14 cellular contexts compared by ENCODE assay signal in genomic region chr16:28426060-28426680, GRCh38. TPM values are rescaled to one million over a fixed set of nuclear protein-coding genes. Genes with fewer than 3 reads are reported as not detected.
DNase-seq lines count a peak whose midpoint lies in the region; ATAC-seq, FAIRE-seq and TF ChIP-seq lines count a peak whose summit lies in the region.
"Not testable (repeated sequence)": the region's sequence is repeated elsewhere in the genome, so short reads cannot be mapped to it uniquely, and the experiment has no call there.
"Had no signal": no experiment of that assay in that cellular context is flagged by ENCODE, and none has a peak within 500 bp of the region (broad histone marks: within the 10 kb centered on the region; RNA-seq: fewer than 3 reads in every experiment).

No MANE protein-coding gene starts in this region.

- not testable (repeated sequence) for H3K9me1 ChIP-seq in K562 (ENCODE audit: control insufficient read depth, insufficient read depth, low read length)

- ATAC-seq in A549 (peak; percentile 94 to 95), GM19351 (IDR thresholded peaks at IDR 0.05; ENCODE audit: unreplicated experiment) (peak; percentile 50), GM21786 (IDR thresholded peaks at IDR 0.05; ENCODE audit: unreplicated experiment) (peak; percentile 80), HG03135 (IDR thresholded peaks at IDR 0.05; ENCODE audit: unreplicated experiment) (peak; percentile 85), T-cell (replicated peaks in 1 of 4) (peak; percentile 82 to 96 (median 94)), K562 (peak; percentile 98), right cardiac atrium (peak; percentile 97 to 99), omental fat pad (ENCODE audit: low FRiP score) (peak; percentile 95)

- H3K36me3 ChIP-seq in K562 (ENCODE audit: control insufficient read depth, insufficient read depth, low read length), result not testable (repeated sequence)

- H3K9ac ChIP-seq in K562 (ENCODE audit: insufficient read depth in 1 of 2, low read depth in 2 of 2, low read length in 2 of 2), result not testable (repeated sequence)

- not testable (repeated sequence) for H3K27ac ChIP-seq in A549; K562 (ENCODE audit: extremely low read depth, low read depth, low read length); right cardiac atrium (ENCODE audit: low read length)

- not testable (repeated sequence) for H2AFZ ChIP-seq in K562 (ENCODE audit: low read depth, low read length)

- not testable (repeated sequence) for H3K27me3 Mint-ChIP-seq in T-cell

- H3K27me3 ChIP-seq in K562 (ENCODE audit: control insufficient read depth in 2 of 2, insufficient read depth in 2 of 2, low read length in 2 of 2); right cardiac atrium (ENCODE audit: control insufficient read depth, insufficient read depth): not testable (repeated sequence)

- not testable (repeated sequence) for TF ChIP-seq RAD21 in A549 (conservative IDR thresholded peaks at IDR 0.05 in 1 of 2, IDR thresholded peaks at IDR 0.05 in 1 of 2); K562 (CRISPR knock-in tag; conservative IDR thresholded peaks at IDR 0.05 in 1 of 2, IDR thresholded peaks at IDR 0.05 in 1 of 2)

- intact Hi-C loops in K562 (cut with micrococcal nuclease); right cardiac atrium (cut with DNase I): not testable (repeated sequence)

- not testable (repeated sequence) for TF ChIP-seq EP300 in A549 (IDR thresholded peaks at IDR 0.05); K562 (IDR thresholded peaks at IDR 0.05; ENCODE audit: low read length)

- POLR2A ChIA-PET in A549 (lab: Yijun Ruan, JAX); T-cell (lab: Charles Lee); K562 (lab: Yijun Ruan, JAX): not testable (repeated sequence)

- peak overlapping the region; percentile 37; the same call in 1 of the 3 replicates for H3K4me2 ChIP-seq in A549
- H3K4me2 ChIP-seq in K562 (ENCODE audit: insufficient read depth, low read length), result not testable (repeated sequence)

- not testable (repeated sequence) for TF ChIP-seq CTCF in A549 (IDR thresholded peaks at IDR 0.05); K562 (IDR thresholded peaks at IDR 0.05 in 2 of 3, conservative IDR thresholded peaks at IDR 0.05 in 1 of 3; ENCODE audit: insufficient read depth in 2 of 3, low read depth in 1 of 3, low read length in 3 of 3); omental fat pad (IDR thresholded peaks at IDR 0.05)

- H3K4me3 Mint-ChIP-seq in T-cell, result not testable (repeated sequence)

- H3K27ac Mint-ChIP-seq in T-cell, result not testable (repeated sequence)

- WGBS in A549 (ENCODE audit: missing lambda C conversion rate), result no CpG with 5 or more reads among the region's 10 CpGs
- no CpG with 5 or more reads among the region's 10 CpGs for WGBS in K562 (ENCODE audit: insufficient coverage, low coverage, missing lambda C conversion rate)
- 83% methylated on average over 1 of the region's 10 CpGs for WGBS in right cardiac atrium

- not testable (repeated sequence) for H3K79me2 ChIP-seq in K562 (ENCODE audit: control insufficient read depth, insufficient read depth, low read length)

- H3K9me3 ChIP-seq in A549; K562 (replicated peaks; ENCODE audit: control insufficient read depth, insufficient read depth, low read depth, low read length); right cardiac atrium (ENCODE audit: control insufficient read depth, low read length): not testable (repeated sequence)

- not testable (repeated sequence) for TF ChIP-seq POLR2A in A549 (IDR thresholded peaks at IDR 0.05; ENCODE audit: low read length); K562 (conservative IDR thresholded peaks at IDR 0.05)

- in situ Hi-C loops in K562 (cut with MboI), result loop anchor here (25.0 kb wide), 1 partner anchor 511 kb away; the partner anchor contains the start of genes CD19 and RABEP2

- not testable (repeated sequence) for H3K9me3 Mint-ChIP-seq in T-cell

- not testable (repeated sequence) for H3K4me3 ChIP-seq in A549; K562; right cardiac atrium (ENCODE audit: low read length)

- BruUV-seq in K562 (replicated peaks; lab: Mats Ljungman, UMichigan), result not testable (repeated sequence)

- not testable (repeated sequence) for H3K36me3 Mint-ChIP-seq in T-cell

- not testable (repeated sequence) for H4K20me1 ChIP-seq in K562 (replicated peaks; ENCODE audit: control insufficient read depth, insufficient read depth, low read length)

- FAIRE-seq in A549 (lab: Jason Lieb, UNC); K562 (lab: Jason Lieb, UNC): not testable (repeated sequence)

- not testable (repeated sequence) for DNase-seq in A549 (ENCODE audit: low read depth in 1 of 2, low spot score in 1 of 2); K562 (ENCODE audit: extremely low read depth in 1 of 4, low spot score in 3 of 4); right cardiac atrium; omental fat pad (ENCODE audit: low spot score)
- peak in 2 of 34 experiments; percentile 1 to 2 for DNase-seq in T-cell

- CTCF ChIA-PET in A549 (lab: Yijun Ruan, JAX); T-cell (lab: Charles Lee); K562 (lab: Yijun Ruan, JAX; ENCODE audit: low intra/inter-chr PET ratio): not testable (repeated sequence)

- H3K4me1 ChIP-seq in A549; K562 (replicated peaks in 1 of 2; ENCODE audit: control insufficient read depth in 2 of 2, insufficient read depth in 2 of 2, low read length in 2 of 2); right cardiac atrium (ENCODE audit: control insufficient read depth, insufficient read depth, low read length): not testable (repeated sequence)

- not testable (repeated sequence) for H3K4me1 Mint-ChIP-seq in T-cell

RNA-seq across cellular contexts. Expression of gene EIF3CL, which starts 22.5 kb away (rescaled TPM):
- polyA plus RNA-seq in A549 (2011; rRNA removed), result 33.1 and 77.6 TPM in 2 replicates
- polyA plus RNA-seq in A549 (2012; cell fraction: cytosol; rRNA removed), result 180 and 191 TPM in 2 replicates
- 196 and 231 TPM in 2 replicates for polyA plus RNA-seq in A549 (2012; cell fraction: nucleus; rRNA removed)
- 131 to 146 TPM (median 138 TPM) in 3 replicates for polyA plus RNA-seq in A549 (2017; fragmentation: RNase III; extraction: RNeasy Plus Mini Kit Qiagen cat#74134 plus additional on column Dnase treatment)
- polyA minus RNA-seq in A549 (2011; rRNA and poly(A)+ RNA removed), result 178 and 194 TPM in 2 replicates
- total RNA-seq in T-cell, result 10 to 100 TPM in 4 of 5 donors, 1 to 10 TPM in 1; 9.2 to 63.5 (median 42.2) TPM
- total RNA-seq in K562 (2011; cell fraction: chromatin; rRNA removed; ENCODE audit: low replicate concordance), result 35.0 and 124 TPM in 2 replicates
- total RNA-seq in K562 (2011; cell fraction: nucleolus; rRNA removed), result 103 and 124 TPM in 2 replicates
- total RNA-seq in K562 (2011; cell fraction: nucleoplasm; rRNA removed), result 58.5 and 82.2 TPM in 2 replicates
- total RNA-seq in K562 (2014; rRNA removed), result 85.4 and 89.8 TPM in 2 replicates
- total RNA-seq in K562 (2014; rRNA removed; fragmentation: Illumina TruSeq; extraction: Trizol), result 30.7 and 40.1 TPM in 2 replicates
- total RNA-seq in K562 (2015; rRNA removed; fragmentation: Illumina TruSeq; extraction: Trizol), result 88.1 and 88.2 TPM in 2 replicates
- total RNA-seq in K562 (2021), result 78.1 and 112 TPM in 2 replicates
- polyA plus RNA-seq in K562 (2011; rRNA removed), result 130 and 155 TPM in 2 replicates
- polyA plus RNA-seq in K562 (2011; cell fraction: cytosol; rRNA removed), result 215 and 296 TPM in 2 replicates
- 112 and 132 TPM in 2 replicates for polyA plus RNA-seq in K562 (2011; cell fraction: nucleus; rRNA removed)
- 44.6 and 46.0 TPM in 2 replicates for polyA plus RNA-seq in K562 (2012)
- 119 and 183 TPM in 2 replicates for polyA plus RNA-seq in K562 (2014; fragmentation: Illumina TruSeq; extraction: Trizol)
- 10 to 100 TPM in 1 of 2 experiments, 1 to 10 TPM in 1; 3.7 to 10.4 TPM for polyA plus RNA-seq in K562 (2014; fragmentation: Nextera tagmentation; extraction: Ambion mirVana)
- 78.1 and 99.2 TPM in 2 replicates for polyA plus RNA-seq in K562 (2014; rRNA removed)
- polyA minus RNA-seq in K562 (2011; rRNA and poly(A)+ RNA removed), result 223 and 350 TPM in 2 replicates
- 170 and 213 TPM in 2 replicates for polyA minus RNA-seq in K562 (2011; cell fraction: cytosol; rRNA and poly(A)+ RNA removed)
- 67.6 and 92.4 TPM in 2 replicates for polyA minus RNA-seq in K562 (2011; cell fraction: nucleus; rRNA and poly(A)+ RNA removed)
- 10 to 100 TPM; 17.4 to 54.2 (median 28.0) TPM for total RNA-seq in right cardiac atrium
- 43.7 TPM for polyA plus RNA-seq in right cardiac atrium
- 100 to 1,000 TPM; 135 to 173 (median 155) TPM for total RNA-seq in omental fat pad
- total RNA-seq: H1 had no signal

RNA-seq across cellular contexts. Expression of gene NPIPB7, which starts 46.0 kb away (rescaled TPM):
- polyA plus RNA-seq in A549 (2011; rRNA removed) (0.13 and 0.38 TPM in 2 replicates), A549 (2017; fragmentation: RNase III; extraction: RNeasy Plus Mini Kit Qiagen cat#74134 plus additional on column Dnase treatment) (0.61 to 0.80 TPM (median 0.66 TPM) in 3 replicates), K562 (2011; rRNA removed) (not detected in 2 replicates), K562 (2014; fragmentation: Illumina TruSeq; extraction: Trizol) (not detected in 2 replicates), K562 (2014; fragmentation: Nextera tagmentation; extraction: Ambion mirVana) (under 1 TPM in 1 of 2 experiments, not detected in 1; 0.07 TPM), K562 (2014; rRNA removed) (not detected in 2 replicates), right cardiac atrium (not detected)
- 0.19 and 0.44 TPM in 2 replicates for polyA plus RNA-seq in A549 (2012; cell fraction: cytosol; rRNA removed)
- polyA plus RNA-seq in A549 (2012; cell fraction: nucleus; rRNA removed), result 0.87 and 1.0 TPM in 2 replicates
- not detected in 2 replicates for polyA minus RNA-seq in A549 (2011; rRNA and poly(A)+ RNA removed)
- total RNA-seq in T-cell (under 1 TPM; 0.25 to 0.88 (median 0.39) TPM), K562 (2014; rRNA removed) (not detected in 2 replicates), K562 (2014; rRNA removed; fragmentation: Illumina TruSeq; extraction: Trizol) (not detected in 2 replicates), K562 (2015; rRNA removed; fragmentation: Illumina TruSeq; extraction: Trizol) (not detected in 2 replicates), K562 (2021) (not detected in 2 replicates), right cardiac atrium (not detected), omental fat pad (not detected)
- total RNA-seq in K562 (2011; cell fraction: chromatin; rRNA removed; ENCODE audit: low replicate concordance), result not detected in 2 replicates
- not detected in 2 replicates for total RNA-seq in K562 (2011; cell fraction: nucleolus; rRNA removed)
- not detected in 2 replicates for total RNA-seq in K562 (2011; cell fraction: nucleoplasm; rRNA removed)
- polyA plus RNA-seq in K562 (2011; cell fraction: cytosol; rRNA removed), result not detected in 2 replicates
- not detected in 2 replicates for polyA plus RNA-seq in K562 (2011; cell fraction: nucleus; rRNA removed)
- polyA plus RNA-seq in K562 (2012), result not detected in 2 replicates
- not detected in 2 replicates for polyA minus RNA-seq in K562 (2011; rRNA and poly(A)+ RNA removed)
- not detected in 2 replicates for polyA minus RNA-seq in K562 (2011; cell fraction: cytosol; rRNA and poly(A)+ RNA removed)
- polyA minus RNA-seq in K562 (2011; cell fraction: nucleus; rRNA and poly(A)+ RNA removed), result not detected in 2 replicates
- total RNA-seq: Calu3, H1, HT-29, SJSA1, skeletal muscle tissue, ureter had no signal
